Comparison of ENCODE assay signal across 16 cellular contexts in the genomic region with DNA sequence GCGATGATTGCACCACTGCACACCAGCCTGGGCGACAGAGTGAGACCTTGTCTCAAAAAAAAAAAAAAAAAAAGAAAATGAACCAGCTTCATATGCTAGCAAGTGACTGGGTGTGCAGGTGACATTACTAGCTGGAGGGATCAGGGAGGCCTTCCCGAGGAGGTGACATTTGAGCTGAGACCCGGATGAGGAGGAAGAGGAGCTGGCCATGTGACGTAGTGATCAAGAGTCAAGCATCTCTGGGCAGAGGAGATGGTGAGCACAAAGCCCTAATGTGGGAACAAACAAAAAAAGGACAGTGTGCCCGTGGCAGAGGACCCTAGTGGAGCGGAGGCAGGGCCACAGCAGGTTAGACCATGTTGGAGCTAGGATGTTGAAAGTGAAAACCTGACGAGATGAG. TPM values are rescaled to one million over a fixed set of nuclear protein-coding genes. Genes with fewer than 3 reads are reported as not detected.
DNase-seq lines count a peak whose midpoint lies in the region; ATAC-seq, FAIRE-seq and TF ChIP-seq lines count a peak whose summit lies in the region.
"Had no signal": no experiment of that assay in that cellular context is flagged by ENCODE, and none has a peak within 500 bp of the region (broad histone marks: within the 10 kb centered on the region; RNA-seq: fewer than 3 reads in every experiment).

No MANE protein-coding gene starts in this region.

- intact Hi-C loops in CD4-positive, alpha-beta T cell (cut with DNase I, micrococcal nuclease), result no loop called here
- intact Hi-C loops in activated T-helper 2 cell treated with anti-CD3 and anti-CD28 coated beads, Interferon-gamma antibody, Interleukin-2, Interleukin-4, amounts not matched to agents 10 μg/mL and 5 μg/mL and 100 μg/mL, durations not matched to agents 14 hours and 24 hours and 36 hours (cut with micrococcal nuclease), result loop anchor here (10.0 kb wide), 1 partner anchor 1047 kb away; no protein-coding TSS in a partner anchor
- intact Hi-C loops in transverse colon (cut with DNase I; ENCODE audit: low total_unique reads) (no loop called here), stomach (cut with DNase I; ENCODE audit: low total_unique reads) (loop anchor here (10.0 kb wide), 1 partner anchor 167 kb away; no protein-coding TSS in a partner anchor)

- TF ChIP-seq POLR2A in GM12891 (IDR thresholded peaks at IDR 0.05; ENCODE audit: low read depth, low read length), result no peak
- no peak for TF ChIP-seq POLR2A in transverse colon (IDR thresholded peaks at IDR 0.05)
- TF ChIP-seq POLR2A in stomach (IDR thresholded peaks at IDR 0.05), result no peak

- CTCF ChIA-PET in CD4-positive, alpha-beta T cell (lab: Charles Lee), result interaction anchor here (1.0 to 10.8 kb wide), 4 partner anchors 10 to 78 kb away, joined by 3 to 324 read pairs (median 9); a partner anchor contains a TSS

- WGBS in transverse colon (ENCODE audit: low coverage in 1 of 2), 2 donors, result 82 to 92% methylated on average over 8 of the region's 8 CpGs
- WGBS in stomach, 5 donors, result 83 to 92% (median 90%) methylated on average over 8 of the region's 8 CpGs

- no peaks in the 10 kb centered on the region for H3K9me3 ChIP-seq in CD4-positive, alpha-beta T cell (ENCODE audit: control insufficient read depth, low read length)
- H3K9me3 ChIP-seq in transverse colon (no peaks in the 10 kb centered on the region), stomach (no peaks in the 10 kb centered on the region)
- H3K9me3 ChIP-seq: heart right ventricle, SJCRH30 had no signal

- H3K4me3 ChIP-seq in transverse colon, result no peak overlapping the region
- H3K4me3 ChIP-seq in stomach, result no peak overlapping the region
- H3K4me3 ChIP-seq: SJCRH30 had no signal

- in situ Hi-C loops in transverse colon (cut with MboI; ENCODE audit: low pct_ligation_motif_present in 1 of 4, low pct_unique_long_range_greater_than_20kb in 1 of 4, low sequenced_read_pairs in 3 of 4), result loop anchor here in 3 of 4 donors (10.0 to 25.0 kb wide), 2 partner anchors 157 to 165 kb away; a partner anchor contains a TSS

- H3K9me3 Mint-ChIP-seq in CD4-positive, alpha-beta T cell, result no peaks in the 10 kb centered on the region
- H3K9me3 Mint-ChIP-seq in activated T-helper 2 cell treated with anti-CD3 and anti-CD28 coated beads, Interferon-gamma antibody, Interleukin-2, Interleukin-4, amounts not matched to agents 10 μg/mL and 5 μg/mL and 100 μg/mL, durations not matched to agents 14 hours and 24 hours and 36 hours, result no peaks in the 10 kb centered on the region
- H3K9me3 Mint-ChIP-seq in naive thymus-derived CD8-positive, alpha-beta T cell, result no peaks in the 10 kb centered on the region

- ATAC-seq in CD4-positive, alpha-beta T cell (ENCODE audit: poor library complexity), result no peak
- no peak for ATAC-seq in naive thymus-derived CD8-positive, alpha-beta T cell
- ATAC-seq: heart right ventricle, HepG2, left colon, sciatic nerve had no signal

- H3K27ac Mint-ChIP-seq in CD4-positive, alpha-beta T cell, result peak overlapping the region; percentile 97
- H3K27ac Mint-ChIP-seq in activated T-helper 2 cell treated with anti-CD3 and anti-CD28 coated beads, Interferon-gamma antibody, Interleukin-2, Interleukin-4, amounts not matched to agents 10 μg/mL and 5 μg/mL and 100 μg/mL, durations not matched to agents 14 hours and 24 hours and 36 hours, result peak overlapping the region; percentile 69
- H3K27ac Mint-ChIP-seq in naive thymus-derived CD8-positive, alpha-beta T cell, result peak overlapping the region; percentile 98 to 100 (median 98)

- H3K27ac ChIP-seq in CD4-positive, alpha-beta T cell (ENCODE audit: low read depth, low read length), result peak overlapping the region; percentile 96
- H3K27ac ChIP-seq in transverse colon (no peak overlapping the region), stomach (peak overlapping the region in 1 of 5 donors; percentile 97)
- H3K27ac ChIP-seq: SJCRH30 had no signal

- H3K36me3 ChIP-seq in transverse colon (no peaks in the 10 kb centered on the region), stomach (peaks cover 0 to 13% (median 9%) of the 10 kb centered on the region in 4 donors)
- H3K36me3 ChIP-seq: SJCRH30 had no signal

- no peaks in the 10 kb centered on the region for H3K27me3 ChIP-seq in CD4-positive, alpha-beta T cell (ENCODE audit: control insufficient read depth, insufficient read depth, low read length)
- H3K27me3 ChIP-seq in transverse colon (no peaks in the 10 kb centered on the region), stomach (no peaks in the 10 kb centered on the region)
- H3K27me3 ChIP-seq: heart right ventricle, SJCRH30 had no signal

- H3K4me1 ChIP-seq in transverse colon (peaks cover 21 to 44% (median 27%) of the 10 kb centered on the region in 4 donors), stomach (peaks cover 24 to 69% (median 43%) of the 10 kb centered on the region in 4 donors)

- TF ChIP-seq EP300 in transverse colon (IDR thresholded peaks at IDR 0.05; ENCODE audit: low read depth) (no peak), stomach (IDR thresholded peaks at IDR 0.05) (no peak)

- no peak for TF ChIP-seq CTCF in CD4-positive, alpha-beta T cell (IDR thresholded peaks at IDR 0.05)
- TF ChIP-seq CTCF in transverse colon (IDR thresholded peaks at IDR 0.05), result no peak
- no peak for TF ChIP-seq CTCF in stomach (IDR thresholded peaks at IDR 0.05)

- H3K36me3 Mint-ChIP-seq in CD4-positive, alpha-beta T cell (ENCODE audit: low read depth), result peaks cover 36% of the 10 kb centered on the region
- peaks cover 33% of the 10 kb centered on the region for H3K36me3 Mint-ChIP-seq in activated T-helper 2 cell treated with anti-CD3 and anti-CD28 coated beads, Interferon-gamma antibody, Interleukin-2, Interleukin-4, amounts not matched to agents 10 μg/mL and 5 μg/mL and 100 μg/mL, durations not matched to agents 14 hours and 24 hours and 36 hours (ENCODE audit: low read depth)
- peaks cover 4 to 9% (median 7%) of the 10 kb centered on the region in 3 donors for H3K36me3 Mint-ChIP-seq in naive thymus-derived CD8-positive, alpha-beta T cell

- peaks cover 88% of the 10 kb centered on the region for H3K4me1 Mint-ChIP-seq in CD4-positive, alpha-beta T cell (ENCODE audit: low read depth)
- peaks cover 62% of the 10 kb centered on the region for H3K4me1 Mint-ChIP-seq in activated T-helper 2 cell treated with anti-CD3 and anti-CD28 coated beads, Interferon-gamma antibody, Interleukin-2, Interleukin-4, amounts not matched to agents 10 μg/mL and 5 μg/mL and 100 μg/mL, durations not matched to agents 14 hours and 24 hours and 36 hours (ENCODE audit: low read depth)
- H3K4me1 Mint-ChIP-seq in naive thymus-derived CD8-positive, alpha-beta T cell, result peaks cover 41 to 91% (median 77%) of the 10 kb centered on the region in 4 donors

- FAIRE-seq in GM12891 (lab: Jason Lieb, UNC), result peak; percentile 62
- FAIRE-seq: HepG2 had no signal

- peak overlapping the region; percentile 47 for H3K4me3 Mint-ChIP-seq in CD4-positive, alpha-beta T cell
- H3K4me3 Mint-ChIP-seq in activated T-helper 2 cell treated with anti-CD3 and anti-CD28 coated beads, Interferon-gamma antibody, Interleukin-2, Interleukin-4, amounts not matched to agents 10 μg/mL and 5 μg/mL and 100 μg/mL, durations not matched to agents 14 hours and 24 hours and 36 hours (ENCODE audit: low read depth), result peak overlapping the region; percentile 47
- peak overlapping the region; percentile 16 to 99 (median 78) for H3K4me3 Mint-ChIP-seq in naive thymus-derived CD8-positive, alpha-beta T cell

- no peaks in the 10 kb centered on the region for H3K27me3 Mint-ChIP-seq in CD4-positive, alpha-beta T cell
- H3K27me3 Mint-ChIP-seq in activated T-helper 2 cell treated with anti-CD3 and anti-CD28 coated beads, Interferon-gamma antibody, Interleukin-2, Interleukin-4, amounts not matched to agents 10 μg/mL and 5 μg/mL and 100 μg/mL, durations not matched to agents 14 hours and 24 hours and 36 hours (ENCODE audit: low read depth), result no peaks in the 10 kb centered on the region
- no peaks in the 10 kb centered on the region for H3K27me3 Mint-ChIP-seq in naive thymus-derived CD8-positive, alpha-beta T cell

- DNase-seq in CD4-positive, alpha-beta T cell, result no peak
- no peak for DNase-seq in GM12891 (ENCODE audit: insufficient read length, low spot score)
- DNase-seq in activated T-helper 2 cell treated with anti-CD3 and anti-CD28 coated beads, Interferon-gamma antibody, Interleukin-2, Interleukin-4, amounts not matched to agents 10 μg/mL and 5 μg/mL and 100 μg/mL, durations not matched to agents 14 hours and 24 hours and 36 hours (ENCODE audit: low spot score), result no peak
- DNase-seq in naive thymus-derived CD8-positive, alpha-beta T cell, result peak in 1 of 10 donors; percentile 8
- DNase-seq in transverse colon, result no peak
- DNase-seq in stomach, result no peak
- DNase-seq in DMS 273 (lab: John Stamatoyannopoulos, UW; ENCODE audit: unreplicated experiment), result no peak
- DNase-seq: caudate nucleus, left colon, NCI-H1092 treated with DMSO at 0.1 percent for 48 hours, NCI-H2171 treated with DMSO at 0.1 percent for 48 hours, SJCRH30, WERI-Rb-1 had no signal

- POLR2A ChIA-PET in CD4-positive, alpha-beta T cell (lab: Charles Lee), result interaction anchor here (0.6 to 11.6 kb wide), 5 partner anchors 10 to 80 kb away, joined by 3 to 963 read pairs (median 26); a partner anchor contains a TSS
- POLR2A ChIA-PET in naive thymus-derived CD8-positive, alpha-beta T cell (lab: Charles Lee), result interaction anchor here (0.5 to 18.4 kb wide), 12 partner anchors 10 to 413 kb away, joined by 3 to 1315 read pairs (median 4); a partner anchor contains a TSS

RNA-seq across cellular contexts. Expression of a gene that starts 3.5 kb away (rescaled TPM):
- 10 to 100 TPM; 79.0 to 83.5 TPM for total RNA-seq in CD4-positive, alpha-beta T cell
- 446 TPM for polyA plus RNA-seq in GM12891 (2012; ENCODE audit: low read depth, missing spikeins)
- total RNA-seq in activated T-helper 2 cell treated with anti-CD3 and anti-CD28 coated beads, Interferon-gamma antibody, Interleukin-2, Interleukin-4, amounts not matched to agents 10 μg/mL and 5 μg/mL and 100 μg/mL, durations not matched to agents 14 hours and 24 hours and 36 hours, result 250 and 252 TPM in 2 replicates
- total RNA-seq in naive thymus-derived CD8-positive, alpha-beta T cell, result 100 to 1,000 TPM; 235 to 247 TPM
- 100 to 1,000 TPM; 182 to 425 (median 260) TPM for polyA plus RNA-seq in naive thymus-derived CD8-positive, alpha-beta T cell
- total RNA-seq in transverse colon (10 to 100 TPM; 21.7 to 49.0 (median 36.1) TPM), stomach (10 to 100 TPM; 11.2 to 36.6 (median 28.0) TPM)
- 10 to 100 TPM; 40.6 to 51.2 (median 41.2) TPM for polyA plus RNA-seq in stomach

RNA-seq across cellular contexts. Expression of a gene that starts 3.8 kb away (rescaled TPM):
- 100 to 1,000 TPM; 305 to 311 TPM for total RNA-seq in CD4-positive, alpha-beta T cell
- polyA plus RNA-seq in GM12891 (2012; ENCODE audit: low read depth, missing spikeins), result 367 TPM
- 158 and 173 TPM in 2 replicates for total RNA-seq in activated T-helper 2 cell treated with anti-CD3 and anti-CD28 coated beads, Interferon-gamma antibody, Interleukin-2, Interleukin-4, amounts not matched to agents 10 μg/mL and 5 μg/mL and 100 μg/mL, durations not matched to agents 14 hours and 24 hours and 36 hours
- 100 to 1,000 TPM; 518 to 519 TPM for total RNA-seq in naive thymus-derived CD8-positive, alpha-beta T cell
- polyA plus RNA-seq in naive thymus-derived CD8-positive, alpha-beta T cell, result 100 to 1,000 TPM; 329 to 399 (median 366) TPM
- total RNA-seq in transverse colon (100 to 1,000 TPM; 303 to 452 (median 386) TPM), stomach (100 to 1,000 TPM; 155 to 453 (median 306) TPM)
- polyA plus RNA-seq in stomach, result 100 to 1,000 TPM; 418 to 621 (median 443) TPM

RNA-seq across cellular contexts. Expression of a gene that starts 4.0 kb away (rescaled TPM):
- total RNA-seq in CD4-positive, alpha-beta T cell, result not detected
- not detected for polyA plus RNA-seq in GM12891 (2012; ENCODE audit: low read depth, missing spikeins)
- not detected in 2 replicates for total RNA-seq in activated T-helper 2 cell treated with anti-CD3 and anti-CD28 coated beads, Interferon-gamma antibody, Interleukin-2, Interleukin-4, amounts not matched to agents 10 μg/mL and 5 μg/mL and 100 μg/mL, durations not matched to agents 14 hours and 24 hours and 36 hours
- not detected for total RNA-seq in naive thymus-derived CD8-positive, alpha-beta T cell
- not detected for polyA plus RNA-seq in naive thymus-derived CD8-positive, alpha-beta T cell
- not detected for total RNA-seq in transverse colon
- not detected for total RNA-seq in stomach
- not detected for polyA plus RNA-seq in stomach
- total RNA-seq: heart right ventricle, HepG2, left colon, sciatic nerve, SJCRH30 had no signal
- polyA plus RNA-seq: heart right ventricle, HepG2 had no signal

RNA-seq across cellular contexts. Expression of a gene that starts 19.9 kb away (rescaled TPM):
- 10 to 100 TPM; 28.7 to 29.6 TPM for total RNA-seq in CD4-positive, alpha-beta T cell
- polyA plus RNA-seq in GM12891 (2012; ENCODE audit: low read depth, missing spikeins), result 27.4 TPM
- total RNA-seq in activated T-helper 2 cell treated with anti-CD3 and anti-CD28 coated beads, Interferon-gamma antibody, Interleukin-2, Interleukin-4, amounts not matched to agents 10 μg/mL and 5 μg/mL and 100 μg/mL, durations not matched to agents 14 hours and 24 hours and 36 hours, result 66.8 and 70.5 TPM in 2 replicates
- 10 to 100 TPM; 25.7 to 30.3 TPM for total RNA-seq in naive thymus-derived CD8-positive, alpha-beta T cell
- polyA plus RNA-seq in naive thymus-derived CD8-positive, alpha-beta T cell, result 1 to 10 TPM in 2 of 3 donors, under 1 TPM in 1; 0.35 to 1.4 (median 1.1) TPM
- total RNA-seq in transverse colon (100 to 1,000 TPM in 2 of 4 donors, 10 to 100 TPM in 2; 59.1 to 160 (median 112) TPM), stomach (100 to 1,000 TPM in 3 of 5 donors, 10 to 100 TPM in 2; 23.3 to 694 (median 291) TPM)
- 10 to 100 TPM; 44.4 to 57.4 (median 48.8) TPM for polyA plus RNA-seq in stomach

RNA-seq across cellular contexts. Expression of a gene that starts 22.8 kb away (rescaled TPM):
- 100 to 1,000 TPM; 138 to 147 TPM for total RNA-seq in CD4-positive, alpha-beta T cell
- polyA plus RNA-seq in GM12891 (2012; ENCODE audit: low read depth, missing spikeins), result 357 TPM
- 381 and 391 TPM in 2 replicates for total RNA-seq in activated T-helper 2 cell treated with anti-CD3 and anti-CD28 coated beads, Interferon-gamma antibody, Interleukin-2, Interleukin-4, amounts not matched to agents 10 μg/mL and 5 μg/mL and 100 μg/mL, durations not matched to agents 14 hours and 24 hours and 36 hours
- total RNA-seq in naive thymus-derived CD8-positive, alpha-beta T cell, result 100 to 1,000 TPM; 159 to 173 TPM
- polyA plus RNA-seq in naive thymus-derived CD8-positive, alpha-beta T cell, result 100 to 1,000 TPM in 2 of 3 donors, 10 to 100 TPM in 1; 97.0 to 115 (median 108) TPM
- total RNA-seq in transverse colon, result 100 to 1,000 TPM; 196 to 402 (median 263) TPM
- total RNA-seq in stomach, result 100 to 1,000 TPM in 4 of 5 donors, 10 to 100 TPM in 1; 49.2 to 441 (median 150) TPM
- polyA plus RNA-seq in stomach, result 100 to 1,000 TPM; 150 to 179 (median 154) TPM

Comparison
In these comparisons a context has a peak if more than half of its experiments do, and no peak if none do; other contexts are left out.
1. intact Hi-C loops: an anchor here in activated T-helper 2 cell treated with anti-CD3 and anti-CD28 coated beads, Interferon-gamma antibody, Interleukin-2, Interleukin-4, amounts not matched to agents 10 μg/mL and 5 μg/mL and 100 μg/mL, durations not matched to agents 14 hours and 24 hours and 36 hours (10.0 kb wide) and stomach (10.0 kb wide); none called in CD4-positive, alpha-beta T cell and transverse colon.